Comparison of ENCODE assay signal across 22 cellular contexts in the genomic region with DNA sequence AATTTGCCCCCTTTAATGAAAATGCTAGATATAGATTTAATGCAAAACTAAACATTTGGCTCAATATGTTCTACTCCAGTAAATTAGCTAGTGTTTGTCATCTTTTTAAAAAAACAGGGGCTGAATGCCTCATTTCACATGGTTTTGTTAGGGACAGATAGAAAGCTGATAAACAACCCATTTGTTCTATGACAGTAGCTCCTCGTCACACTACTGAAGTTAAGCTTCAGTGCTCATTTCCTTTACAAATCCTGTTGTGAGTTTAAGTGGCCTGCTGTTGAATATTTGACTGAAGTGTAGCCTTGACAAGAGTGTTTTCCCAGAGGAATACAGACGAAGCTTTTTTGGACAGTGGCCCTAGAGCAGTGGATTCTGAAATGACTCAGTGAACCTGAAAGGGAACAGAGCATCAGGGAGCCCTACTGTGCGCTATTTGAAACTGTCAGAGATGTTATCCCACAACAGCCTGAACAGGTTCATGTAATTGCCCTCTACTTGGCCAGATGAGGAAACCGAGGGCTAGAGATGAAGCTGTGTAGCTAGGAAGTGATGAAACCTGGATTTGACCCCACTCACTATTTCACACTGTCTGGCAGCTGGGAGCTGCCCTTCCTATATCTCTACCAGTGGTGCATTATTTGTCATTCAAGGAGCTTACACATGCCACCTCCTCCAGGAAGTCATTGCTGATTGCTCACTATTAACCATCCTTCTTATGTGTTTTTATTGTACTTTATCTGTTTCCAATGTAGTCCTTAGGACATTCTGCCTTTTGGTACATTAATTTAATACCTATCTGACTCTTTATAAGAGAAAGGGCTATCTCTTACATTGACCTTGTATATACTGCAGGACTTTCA. TPM values are rescaled to one million over a fixed set of nuclear protein-coding genes. Genes with fewer than 3 reads are reported as not detected.
A peak's percentile ranks its signal among the peaks of the same experiment; 100 is the strongest.
DNase-seq lines count a peak whose midpoint lies in the region; ATAC-seq and TF ChIP-seq lines count a peak whose summit lies in the region.
"Had no signal": no experiment of that assay in that cellular context is flagged by ENCODE, and none has a peak within 500 bp of the region (broad histone marks: within the 10 kb centered on the region; RNA-seq: fewer than 3 reads in every experiment).

No MANE protein-coding gene starts in this region.

- H4K8ac ChIP-seq in H9 (replicated peaks; ENCODE audit: insufficient read length, low read depth, low read length), result no peak overlapping the region

- DNase-seq in A673 (ENCODE audit: low spot score) (peak; percentile 69), H9 (no peak), NCI-H2081 treated with DMSO at 0.1 percent for 48 hours (lab: John Stamatoyannopoulos, UW) (peak; percentile 87), epithelial cell of proximal tubule (ENCODE audit: low read depth) (peak; percentile 19), NCI-H2196 (lab: John Stamatoyannopoulos, UW; ENCODE audit: unreplicated experiment) (no peak), cerebellar cortex (ENCODE audit: low spot score) (no peak)
- DNase-seq: activated CD4-positive, alpha-beta T cell treated with anti-CD3 and anti-CD28 coated beads, Interleukin-2, amount 50 U/mL, for 48 hours; activated naive CD4-positive, alpha-beta T cell treated with anti-CD3 and anti-CD28 coated beads for 36 hours; effector memory CD8-positive, alpha-beta T cell; GDM1; H7; heart right ventricle; naive thymus-derived CD8-positive, alpha-beta T cell; posterior cingulate gyrus had no signal

- H3K79me2 ChIP-seq in H9 (ENCODE audit: insufficient read depth, low read length), result no peaks in the 10 kb centered on the region

- CTCF ChIA-PET in A673 (lab: Charles Lee), result no interaction called here

- no peak overlapping the region for H4K91ac ChIP-seq in H9 (ENCODE audit: insufficient read length, low read depth, low read length)

- peaks cover 5 to 9% of the 10 kb centered on the region in 2 experiments; a peak in 3 of 4 replicates for H3K4me1 Mint-ChIP-seq in H9

- H3K23me2 ChIP-seq in H9 (ENCODE audit: insufficient read length, low read depth, low read length, poor library complexity, severe bottlenecking), result no peaks in the 10 kb centered on the region

- no peak overlapping the region for H3T11ph ChIP-seq in H9 (ENCODE audit: low read length)

- no peak overlapping the region for H3K4me3 Mint-ChIP-seq in H9
- H3K4me3 Mint-ChIP-seq: activated naive CD4-positive, alpha-beta T cell treated with anti-CD3 and anti-CD28 coated beads for 36 hours; effector memory CD8-positive, alpha-beta T cell; naive thymus-derived CD8-positive, alpha-beta T cell had no signal

- H3K4me1 ChIP-seq in A673 (ENCODE audit: insufficient read depth, low read length, poor library complexity, severe bottlenecking) (peaks cover 8% of the 10 kb centered on the region), H9 (ENCODE audit: insufficient read depth, low read length) (no peaks in the 10 kb centered on the region)
- H3K4me1 ChIP-seq: ascending aorta, heart right ventricle had no signal

- no peaks in the 10 kb centered on the region for H3K36me3 Mint-ChIP-seq in H9 (ENCODE audit: insufficient read depth in 1 of 3, low read depth in 3 of 3)
- H3K36me3 Mint-ChIP-seq: naive thymus-derived CD8-positive, alpha-beta T cell had no signal

- no peak overlapping the region for H3K4ac ChIP-seq in H9 (ENCODE audit: low read depth, low read length)

- no peak overlapping the region for H2BK12ac ChIP-seq in H9 (ENCODE audit: insufficient read length, low read depth, low read length)

- POLR2A ChIA-PET in A673 (lab: Charles Lee; ENCODE audit: low non-redundant PET), result no interaction called here

- no peak overlapping the region for H3K4me3 ChIP-seq in A673 (ENCODE audit: low read depth, low read length, poor library complexity, severe bottlenecking)
- no peak overlapping the region for H3K4me3 ChIP-seq in epithelial cell of proximal tubule (ENCODE audit: low read depth, low read length)
- H3K4me3 ChIP-seq: ascending aorta, GM12878, heart right ventricle, lung had no signal

- no TSS peak for BruUV-seq in A673 (replicated peaks; lab: Mats Ljungman, UMichigan)

- H3K56ac ChIP-seq in H9 (ENCODE audit: insufficient read length, low read depth, low read length), result no peak overlapping the region

- no peak overlapping the region for H3K14ac ChIP-seq in H9 (ENCODE audit: insufficient read depth, low read length)

- H3K27ac Mint-ChIP-seq in H9, result no peak overlapping the region
- H3K27ac Mint-ChIP-seq: activated naive CD4-positive, alpha-beta T cell treated with anti-CD3 and anti-CD28 coated beads for 36 hours; effector memory CD8-positive, alpha-beta T cell; naive thymus-derived CD8-positive, alpha-beta T cell had no signal

- H3K9me3 Mint-ChIP-seq in H9, result peaks cover 0 to 1% of the 10 kb centered on the region in 2 experiments; a peak in 1 of 5 replicates
- H3K9me3 Mint-ChIP-seq: effector memory CD8-positive, alpha-beta T cell had no signal

- ATAC-seq in HG02870 (IDR thresholded peaks at IDR 0.05; ENCODE audit: unreplicated experiment) (no peak), HG03571 (IDR thresholded peaks at IDR 0.05; ENCODE audit: unreplicated experiment) (no peak)
- ATAC-seq: effector memory CD8-positive, alpha-beta T cell; GM12878; heart right ventricle; naive thymus-derived CD8-positive, alpha-beta T cell; Right ventricle myocardium inferior had no signal

- no CpG with 5 or more reads among the region's 4 CpGs for WGBS in H9 (ENCODE audit: extremely low coverage, insufficient read length, low lambda C conversion rate)

- H3K27me3 ChIP-seq in A673 (replicated peaks; ENCODE audit: insufficient read depth, low read depth, low read length, poor library complexity) (no peaks in the 10 kb centered on the region), H9 (ENCODE audit: insufficient read depth, low read length) (no peaks in the 10 kb centered on the region)
- H3K27me3 ChIP-seq: ascending aorta had no signal

- no peak overlapping the region for H2BK15ac ChIP-seq in H9 (ENCODE audit: low read depth, low read length)

- no peaks in the 10 kb centered on the region for H3K79me1 ChIP-seq in H9 (ENCODE audit: insufficient read depth, low read depth, low read length, poor library complexity, severe bottlenecking)

- H3K4me2 ChIP-seq in H9 (ENCODE audit: insufficient read depth, insufficient read length, low read length), result no peak overlapping the region

- no peaks in the 10 kb centered on the region for H3K36me3 ChIP-seq in A673 (ENCODE audit: insufficient read depth, low read length, poor library complexity, severe bottlenecking)
- H3K36me3 ChIP-seq: ascending aorta, heart right ventricle had no signal

- H2AK5ac ChIP-seq in H9 (ENCODE audit: insufficient read length, low read length), result no peak overlapping the region

- H3K23ac ChIP-seq in H9 (ENCODE audit: insufficient read length, low read depth, low read length), result no peak overlapping the region

- H3K18ac ChIP-seq in H9 (ENCODE audit: insufficient read length, low read depth, low read length), result no peak overlapping the region

- no peak overlapping the region for H2AFZ ChIP-seq in H9 (ENCODE audit: low read length)

- no peak overlapping the region for H4K5ac ChIP-seq in H9 (ENCODE audit: insufficient read length, low read depth, low read length)

- H3K27me3 Mint-ChIP-seq in H9 (ENCODE audit: low read depth), result peaks cover 3% of the 10 kb centered on the region; the same call in 1 of the 2 replicates

- H3K27ac ChIP-seq in A673 (ENCODE audit: low read depth, low read length, poor library complexity, severe bottlenecking), result no peak overlapping the region
- no peak overlapping the region for H3K27ac ChIP-seq in H9 (ENCODE audit: insufficient read length, low read depth, low read length)
- H3K27ac ChIP-seq: ascending aorta, heart right ventricle, VCaP had no signal

- no peak overlapping the region for H2BK20ac ChIP-seq in H9 (ENCODE audit: low read depth, low read length, poor library complexity, severe bottlenecking)

- intact Hi-C loops in A673 (cut with micrococcal nuclease; ENCODE audit: unreplicated experiment), result no loop called here

- H4K20me1 ChIP-seq in H9 (ENCODE audit: control insufficient read depth, insufficient read depth, insufficient read length), result no peaks in the 10 kb centered on the region

- no peak for TF ChIP-seq CTCF in A673 (conservative IDR thresholded peaks at IDR 0.05; ENCODE audit: low read depth, low read length)
- TF ChIP-seq CTCF in H9 (conservative IDR thresholded peaks at IDR 0.05), result no peak
- no peak for TF ChIP-seq CTCF in epithelial cell of proximal tubule (conservative IDR thresholded peaks at IDR 0.05; ENCODE audit: low read depth, low read length)

- H2BK5ac ChIP-seq in H9 (ENCODE audit: insufficient read length, low read length), result no peak overlapping the region

- H3K9me3 ChIP-seq in A673 (ENCODE audit: low read depth, low read length, poor library complexity, severe bottlenecking) (no peaks in the 10 kb centered on the region), H9 (ENCODE audit: control insufficient read depth, low read depth, low read length) (no peaks in the 10 kb centered on the region)
- H3K9me3 ChIP-seq: ascending aorta, heart right ventricle had no signal

- H2BK120ac ChIP-seq in H9 (ENCODE audit: low read depth, low read length, poor library complexity, severe bottlenecking), result no peak overlapping the region

- H3K9ac ChIP-seq in H9 (ENCODE audit: extremely low read depth, insufficient read length, low read length), result peak overlapping the region; percentile 29

RNA-seq across cellular contexts. Expression of gene HHEX, which starts 30.8 kb away (rescaled TPM):
- 8.4 and 12.1 TPM in 2 replicates for total RNA-seq in A673 (2021)
- 1.8 and 2.2 TPM in 2 replicates for total RNA-seq in H9 (2021)
- total RNA-seq in epithelial cell of proximal tubule, result 2.2 and 4.5 TPM in 2 replicates
- total RNA-seq: T-helper 1 cell treated with Interleukin-12 subunit alpha and Interleukin-12 subunit beta and Interleukin-4 antibody, amounts not matched to agents 30 ng/mL and 1 ng/mL, for 36 hours had no signal

Comparison
In these comparisons a context has a peak if more than half of its experiments do, and no peak if none do; other contexts are left out.
1. DNase-seq: peak in A673 (single experiment), NCI-H2081 treated with DMSO at 0.1 percent for 48 hours (single experiment) and epithelial cell of proximal tubule (single experiment); none in H9 (single experiment), NCI-H2196 (single experiment) and cerebellar cortex (single experiment).